ENCODE assay signal across 12 cellular contexts in genomic region chr21:34204021-34204420, GRCh38.
DNase-seq lines count a peak whose midpoint lies in the region; ATAC-seq and TF ChIP-seq lines count a peak whose summit lies in the region.
"Had no signal": no experiment of that assay in that cellular context is flagged by ENCODE, and none has a peak within 500 bp of the region (broad histone marks: within the 10 kb centered on the region; RNA-seq: fewer than 3 reads in every experiment).

No MANE protein-coding gene starts in this region.

- H3K9me3 ChIP-seq in sigmoid colon (no peaks in the 10 kb centered on the region), right lobe of liver (no peaks in the 10 kb centered on the region)
- H3K9me3 ChIP-seq: upper lobe of left lung had no signal

- H3K27ac ChIP-seq in HL-60 (replicated peaks) (peak overlapping the region; percentile 87), dorsolateral prefrontal cortex (peak overlapping the region in 54 of 59 donors; percentile 0 to 95 (median 69)), sigmoid colon (peak overlapping the region in 3 of 4 donors; percentile 81 to 87 (median 87)), right lobe of liver (no peak overlapping the region)

- H3K4me1 ChIP-seq in sigmoid colon (peaks cover 0 to 73% (median 66%) of the 10 kb centered on the region in 4 donors), right lobe of liver (peaks cover 0 to 6% (median 0%) of the 10 kb centered on the region in 4 donors)

- H3K4me3 ChIP-seq in HL-60 (replicated peaks; ENCODE audit: insufficient read depth, low read length) (no peak overlapping the region), dorsolateral prefrontal cortex (no peak overlapping the region), sigmoid colon (no peak overlapping the region), right lobe of liver (no peak overlapping the region)
- H3K4me3 ChIP-seq: upper lobe of left lung had no signal

- TF ChIP-seq EP300 in sigmoid colon (IDR thresholded peaks at IDR 0.05), result no peak

- DNase-seq in COR-L47 (lab: John Stamatoyannopoulos, UW) (peak; percentile 48), HL-60 (ENCODE audit: low read depth in 1 of 2, low spot score in 1 of 2) (no peak), dorsolateral prefrontal cortex (peak in 1 of 10 donors; percentile 63), sigmoid colon (no peak), right lobe of liver (no peak), retina (no peak), activated gamma-delta T cell treated with Interleukin-2 at 50 U/mL for 16 hours (no peak)
- DNase-seq: activated CD4-positive, alpha-beta memory T cell treated with anti-CD3 and anti-CD28 coated beads for 36 hours; PC-3 had no signal

- H3K27me3 ChIP-seq in HL-60 (ENCODE audit: insufficient read depth, poor library complexity, severe bottlenecking) (no peaks in the 10 kb centered on the region), dorsolateral prefrontal cortex (peaks cover 0 to 3% (median 0%) of the 10 kb centered on the region in 45 donors), sigmoid colon (no peaks in the 10 kb centered on the region), right lobe of liver (no peaks in the 10 kb centered on the region)
- H3K27me3 ChIP-seq: upper lobe of left lung had no signal

- no peak for ATAC-seq in HG02610 (IDR thresholded peaks at IDR 0.05; ENCODE audit: unreplicated experiment)
- ATAC-seq in right lobe of liver, result no peak
- ATAC-seq: left colon, PC-3 had no signal

- TF ChIP-seq POLR2A in sigmoid colon (IDR thresholded peaks at IDR 0.05) (no peak), right lobe of liver (IDR thresholded peaks at IDR 0.05) (no peak)

- intact Hi-C loops in dorsolateral prefrontal cortex (cut with DNase I), result loop anchor here (5.0 to 10.0 kb wide), 5 partner anchors 72 to 279 kb away; partner anchors contain the start of genes MRPS6 (in 2 of the 2) and SLC5A3 (in 2 of the 2)
- intact Hi-C loops in sigmoid colon (cut with DNase I), result no loop called here
- intact Hi-C loops in right lobe of liver (cut with DNase I), result no loop called here

- TF ChIP-seq CTCF in HL-60 (IDR thresholded peaks at IDR 0.05; ENCODE audit: insufficient read depth, low read length) (no peak), dorsolateral prefrontal cortex (IDR thresholded peaks at IDR 0.05 in 54 of 56, conservative IDR thresholded peaks at IDR 0.05 in 2 of 56; ENCODE audit: low read depth in 1 of 56, partially characterized antibody in 56 of 56) (no peak), sigmoid colon (IDR thresholded peaks at IDR 0.05) (no peak), right lobe of liver (IDR thresholded peaks at IDR 0.05) (no peak)

- WGBS in sigmoid colon, 2 donors, result 45 to 78% methylated on average over 10 of the region's 10 CpGs
- 67% methylated on average over 1 of the region's 10 CpGs for WGBS in right lobe of liver (ENCODE audit: insufficient coverage, low coverage, low lambda C conversion rate, missing lambda C conversion rate)

- H3K36me3 ChIP-seq in sigmoid colon, result no peaks in the 10 kb centered on the region
- no peaks in the 10 kb centered on the region for H3K36me3 ChIP-seq in right lobe of liver
- H3K36me3 ChIP-seq: upper lobe of left lung had no signal

Comparison
In these comparisons a context has a peak if more than half of its experiments do, and no peak if none do; other contexts are left out.
1. H3K27ac ChIP-seq: peak in HL-60 (single experiment), dorsolateral prefrontal cortex (54 of 59) and sigmoid colon (3 of 4); none in right lobe of liver (0 of 3).
2. intact Hi-C loops: an anchor here in dorsolateral prefrontal cortex (5.0 to 10.0 kb wide); none called in sigmoid colon and right lobe of liver.